Comparison of ENCODE assay signal across 8 cellular contexts in the genomic region with DNA sequence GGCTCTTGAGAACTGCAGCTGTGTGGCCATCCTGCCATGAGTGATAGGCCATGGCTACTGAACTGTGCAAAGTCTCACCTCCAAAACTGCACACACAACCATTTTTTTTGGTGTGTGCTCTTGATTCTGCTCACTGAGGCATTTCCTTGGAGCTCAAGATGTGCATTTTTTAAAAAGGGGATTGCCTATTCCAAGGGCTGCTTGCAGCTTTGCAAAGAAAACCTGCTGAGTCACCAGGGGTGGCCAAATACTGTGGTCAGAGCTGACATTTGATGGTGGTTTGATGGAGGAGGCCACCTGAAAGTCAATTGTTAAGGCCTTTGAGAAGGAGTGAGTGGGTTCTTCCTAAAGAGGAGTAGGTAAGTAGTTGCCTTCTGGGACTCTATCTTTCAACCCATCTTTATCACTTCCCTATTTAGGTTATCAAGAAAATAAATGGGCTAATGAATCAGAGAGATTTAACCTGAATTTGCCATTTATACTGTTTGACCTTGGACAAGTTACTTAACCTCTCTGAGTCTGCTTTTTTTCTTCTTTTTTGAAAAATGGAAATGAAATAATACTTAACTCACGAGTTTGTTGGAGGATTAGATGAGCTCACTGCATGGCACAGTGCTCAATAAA.
DNase-seq lines count a peak whose midpoint lies in the region; ATAC-seq and TF ChIP-seq lines count a peak whose summit lies in the region.

No MANE protein-coding gene starts in this region.

- H3K9me3 Mint-ChIP-seq in T-helper 1 cell treated with Interleukin-12 subunit alpha and Interleukin-12 subunit beta and Interleukin-4 antibody, amounts not matched to agents 30 μg/mL and 1 μg/mL, for 36 hours = peaks cover 4% of the 10 kb centered on the region

- no peak overlapping the region for H3K4me3 Mint-ChIP-seq in T-helper 1 cell treated with Interleukin-12 subunit alpha and Interleukin-12 subunit beta and Interleukin-4 antibody, amounts not matched to agents 30 μg/mL and 1 μg/mL, for 36 hours

- no peak for TF ChIP-seq POLR2A in spleen (IDR thresholded peaks at IDR 0.05)
- no peak for TF ChIP-seq POLR2A in sigmoid colon (IDR thresholded peaks at IDR 0.05)

- intact Hi-C loops in spleen (cut with DNase I; ENCODE audit: low total_unique reads) (no loop called here), sigmoid colon (cut with DNase I) (no loop called here)

- no peaks in the 10 kb centered on the region for H3K36me3 Mint-ChIP-seq in T-helper 1 cell treated with Interleukin-12 subunit alpha and Interleukin-12 subunit beta and Interleukin-4 antibody, amounts not matched to agents 30 μg/mL and 1 μg/mL, for 36 hours (ENCODE audit: low read depth)

- H3K27me3 ChIP-seq in spleen (replicated peaks in 1 of 7) (no peaks in the 10 kb centered on the region), sigmoid colon (no peaks in the 10 kb centered on the region)

- H3K4me3 ChIP-seq in spleen = no peak overlapping the region
- H3K4me3 ChIP-seq in sigmoid colon = no peak overlapping the region

- H3K36me3 ChIP-seq in spleen (no peaks in the 10 kb centered on the region), sigmoid colon (no peaks in the 10 kb centered on the region)

- no peak for DNase-seq in T-helper 1 cell
- DNase-seq in NOMO-1 (lab: John Stamatoyannopoulos, UW; ENCODE audit: unreplicated experiment in 2 of 2) = peak; percentile 65 to 68
- DNase-seq in kidney glomerular epithelial cell (lab: John Stamatoyannopoulos, UW) = peak; percentile 96
- no peak for DNase-seq in ecto neural progenitor cell (ENCODE audit: low spot score)
- no peak for DNase-seq in spleen
- DNase-seq in sigmoid colon = no peak

- H3K27ac ChIP-seq in spleen (no peak overlapping the region), sigmoid colon (no peak overlapping the region)

- peaks cover 7% of the 10 kb centered on the region for H3K4me1 Mint-ChIP-seq in T-helper 1 cell treated with Interleukin-12 subunit alpha and Interleukin-12 subunit beta and Interleukin-4 antibody, amounts not matched to agents 30 μg/mL and 1 μg/mL, for 36 hours (ENCODE audit: low read depth)

- peak; percentile 92 for ATAC-seq in HG02759 (IDR thresholded peaks at IDR 0.05; ENCODE audit: unreplicated experiment)

- no peak for TF ChIP-seq CTCF in spleen (IDR thresholded peaks at IDR 0.05 in 8 of 11, conservative IDR thresholded peaks at IDR 0.05 in 3 of 11)
- no peak for TF ChIP-seq CTCF in sigmoid colon (IDR thresholded peaks at IDR 0.05)

- no peaks in the 10 kb centered on the region for H3K27me3 Mint-ChIP-seq in T-helper 1 cell treated with Interleukin-12 subunit alpha and Interleukin-12 subunit beta and Interleukin-4 antibody, amounts not matched to agents 30 μg/mL and 1 μg/mL, for 36 hours (ENCODE audit: low read depth)

- no peak for TF ChIP-seq EP300 in sigmoid colon (IDR thresholded peaks at IDR 0.05)

- WGBS in spleen, 5 donors = 78 to 97% (median 82%) methylated on average over 1 of the region's 1 CpG
- WGBS in sigmoid colon, 2 donors = 79 to 88% methylated on average over 1 of the region's 1 CpG

- peak overlapping the region; percentile 67 for H3K27ac Mint-ChIP-seq in T-helper 1 cell treated with Interleukin-12 subunit alpha and Interleukin-12 subunit beta and Interleukin-4 antibody, amounts not matched to agents 30 μg/mL and 1 μg/mL, for 36 hours

- H3K9me3 ChIP-seq in spleen = peaks cover 0 to 8% (median 0%) of the 10 kb centered on the region in 8 donors
- H3K9me3 ChIP-seq in sigmoid colon = no peaks in the 10 kb centered on the region

- H3K4me1 ChIP-seq in spleen (peaks cover 0 to 8% (median 5%) of the 10 kb centered on the region in 6 donors), sigmoid colon (no peaks in the 10 kb centered on the region)

Comparison
In these comparisons a context has a peak if more than half of its experiments do, and no peak if none do; other contexts are left out.
1. DNase-seq: peak in NOMO-1 (2 of 2) and kidney glomerular epithelial cell (single experiment); none in T-helper 1 cell (0 of 5), ecto neural progenitor cell (single experiment), spleen (single experiment) and sigmoid colon (single experiment).